In genomic region chr14:101233391-101233790, GRCh38 we compare ENCODE assay signal across 18 cellular contexts.
"Had no signal": no experiment of that assay in that cellular context is flagged by ENCODE, and none has a peak within 500 bp of the region (broad histone marks: within the 10 kb centered on the region; RNA-seq: fewer than 3 reads in every experiment).

No MANE protein-coding gene starts in this region.

- H3K36me3 ChIP-seq: brain microvascular endothelial cell, lower lobe of right lung, thoracic aorta, upper lobe of left lung had no signal

- H3K27ac ChIP-seq: brain microvascular endothelial cell, lower lobe of right lung, thoracic aorta, upper lobe of left lung had no signal

- H3K4me3 ChIP-seq: lower lobe of right lung, thoracic aorta, upper lobe of left lung had no signal

- H3K9me3 ChIP-seq: lower lobe of right lung, thoracic aorta, upper lobe of left lung had no signal

- ATAC-seq: activated naive CD4-positive, alpha-beta T cell treated with anti-CD3 and anti-CD28 coated beads, Interleukin-2, amount 50 U/mL, for 72 hours; lower lobe of right lung; naive thymus-derived CD8-positive, alpha-beta T cell had no signal

- H3K27me3 ChIP-seq: brain microvascular endothelial cell, upper lobe of left lung had no signal

- H3K4me1 ChIP-seq: lower lobe of right lung, upper lobe of left lung had no signal

- DNase-seq: activated T-cell treated with anti-CD3 and anti-CD28 coated beads, Interleukin-2, amount 50 U/mL, for 1 hour; brain microvascular endothelial cell; caudate nucleus; dermis blood vessel endothelial cell; effector CD8-positive, alpha-beta T cell; foreskin melanocyte; glutamatergic neuron; hypothalamus; lower lobe of right lung; occipital lobe; stimulated activated CD4-positive, alpha-beta T cell treated with anti-CD3 and anti-CD28 coated beads, Interleukin-2, amount 100 ng/mL, for 48 hours; stimulated activated CD8-positive, alpha-beta memory T cell treated with anti-CD3 and anti-CD28 coated beads, Interleukin-4, amount 100 ng/mL, for 48 hours; stimulated activated naive CD4-positive, alpha-beta T cell; T-helper 9 cell had no signal
